ENCODE assay signal across 8 cellular contexts in genomic region chr19:49875177-49875576, GRCh38. TPM values are rescaled to one million over a fixed set of nuclear protein-coding genes. Genes with fewer than 3 reads are reported as not detected.
DNase-seq lines count a peak whose midpoint lies in the region; TF ChIP-seq lines count a peak whose summit lies in the region.

No MANE protein-coding gene starts in this region.

- H3K79me2 ChIP-seq in neural progenitor cell (ENCODE audit: low read depth) = peaks cover 36% of the 10 kb centered on the region

- H3K27me3 ChIP-seq in endocrine pancreas (ENCODE audit: control insufficient read depth, insufficient read depth, low read length) (no peaks in the 10 kb centered on the region), neural progenitor cell (no peaks in the 10 kb centered on the region)

- H3K4me3 ChIP-seq in AG10803 (ENCODE audit: low read length) = peak overlapping the region; percentile 100
- peak overlapping the region; percentile 85 for H3K4me3 ChIP-seq in LNCaP clone FGC (ENCODE audit: low read depth, low read length)
- no peak overlapping the region for H3K4me3 ChIP-seq in endocrine pancreas (ENCODE audit: control insufficient read depth, insufficient read depth, low read length)
- H3K4me3 ChIP-seq in neural progenitor cell = peak overlapping the region; percentile 88

- H3K36me3 ChIP-seq in endocrine pancreas (ENCODE audit: control insufficient read depth, insufficient read depth, low read length) = no peaks in the 10 kb centered on the region
- no peaks in the 10 kb centered on the region for H3K36me3 ChIP-seq in neural progenitor cell

- DNase-seq in AG10803 (ENCODE audit: low read depth) (no peak), LNCaP clone FGC (ENCODE audit: low read depth) (no peak), neural progenitor cell (ENCODE audit: low spot score) (no peak), T-helper 9 cell (no peak), globus pallidus (ENCODE audit: low spot score) (no peak), DMS 273 treated with DMSO at 0.1 percent for 48 hours (lab: John Stamatoyannopoulos, UW) (no peak)
- no peak for DNase-seq in activated CD4-positive, alpha-beta T cell treated with anti-CD3 and anti-CD28 coated beads, Interleukin-2, amount 50 U/mL, for 1 hour

- peaks cover 30% of the 10 kb centered on the region for H3K4me1 Mint-ChIP-seq in neural progenitor cell

- TF ChIP-seq CTCF in AG10803 (conservative IDR thresholded peaks at IDR 0.05; ENCODE audit: low read length) = no peak
- TF ChIP-seq CTCF in LNCaP clone FGC (IDR thresholded peaks at IDR 0.05; ENCODE audit: control insufficient read depth, extremely low read depth, insufficient read depth) = no peak
- TF ChIP-seq CTCF in neural progenitor cell (IDR thresholded peaks at IDR 0.05) = no peak

- no peaks in the 10 kb centered on the region for H3K9me3 Mint-ChIP-seq in neural progenitor cell

- H3K27me3 Mint-ChIP-seq in neural progenitor cell (ENCODE audit: insufficient read depth, low read depth) = peaks cover 2% of the 10 kb centered on the region

- H4K20me1 ChIP-seq in neural progenitor cell (ENCODE audit: low read depth) = peaks cover 15% of the 10 kb centered on the region

- H3K27ac ChIP-seq in neural progenitor cell = no peak overlapping the region

- peak overlapping the region; percentile 99 for H3K9ac ChIP-seq in endocrine pancreas (ENCODE audit: control insufficient read depth, insufficient read depth, low read length)
- peak overlapping the region; percentile 78 for H3K9ac ChIP-seq in neural progenitor cell

- H2AFZ ChIP-seq in neural progenitor cell (replicated peaks) = no peak overlapping the region

- H3K4me1 ChIP-seq in endocrine pancreas (ENCODE audit: control insufficient read depth, insufficient read depth, low read length) (no peaks in the 10 kb centered on the region), neural progenitor cell (peaks cover 15% of the 10 kb centered on the region)

- no peaks in the 10 kb centered on the region for H3K9me3 ChIP-seq in endocrine pancreas (ENCODE audit: control insufficient read depth, low read length)
- no peaks in the 10 kb centered on the region for H3K9me3 ChIP-seq in neural progenitor cell (ENCODE audit: low read depth)

- H3K27ac Mint-ChIP-seq in neural progenitor cell = peak overlapping the region; percentile 50

- H3F3A ChIP-seq in neural progenitor cell (ENCODE audit: low read depth) = peaks cover 13% of the 10 kb centered on the region

- peaks cover 5% of the 10 kb centered on the region for H3K36me3 Mint-ChIP-seq in neural progenitor cell

- peak overlapping the region; percentile 83 for H3K4me2 ChIP-seq in neural progenitor cell

- H3K4me3 Mint-ChIP-seq in neural progenitor cell = no peak overlapping the region

RNA-seq across cellular contexts. Expression of gene AKT1S1, which starts 2.0 kb away (rescaled TPM):
- 2.3 and 13.6 TPM in 2 replicates for total RNA-seq in neural progenitor cell (ENCODE audit: low replicate concordance)

RNA-seq across cellular contexts. Expression of gene TBC1D17, which starts 2.3 kb away (rescaled TPM):
- 10.4 and 15.9 TPM in 2 replicates for total RNA-seq in neural progenitor cell (ENCODE audit: low replicate concordance)

RNA-seq across cellular contexts. Expression of gene PNKP, which starts 7.8 kb away (rescaled TPM):
- total RNA-seq in neural progenitor cell (ENCODE audit: low replicate concordance) = 41.1 and 72.4 TPM in 2 replicates

RNA-seq across cellular contexts. Expression of gene IL4I1, which starts 21.5 kb away (rescaled TPM):
- 0.56 TPM in 1 of 2 replicates, not detected in the other for total RNA-seq in neural progenitor cell (ENCODE audit: low replicate concordance)

RNA-seq across cellular contexts. Expression of gene PTOV1, which starts 24.2 kb away (rescaled TPM):
- total RNA-seq in neural progenitor cell (ENCODE audit: low replicate concordance) = 63.5 and 218 TPM in 2 replicates
